ENCODE assay signal across 2 cellular contexts in genomic region chr2:7685342-7686015, GRCh38.
TF ChIP-seq lines count a peak whose summit lies in the region.

No MANE protein-coding gene starts in this region.

TF ChIP-seq in IMR-90, 13 proteins besides CTCF, POLR2A, EP300 and RAD21:
- TF ChIP-seq CEBPB (IDR thresholded peaks at IDR 0.05; ENCODE audit: low read depth, low read length) (no peak), RCOR1 (IDR thresholded peaks at IDR 0.05; ENCODE audit: insufficient replicate concordance, low read length) (no peak), CHD1 (IDR thresholded peaks at IDR 0.05; ENCODE audit: low read depth, low read length) (no peak), RFX5 (IDR thresholded peaks at IDR 0.05; ENCODE audit: low read depth, low read length) (no peak), ELK1 (IDR thresholded peaks at IDR 0.05; ENCODE audit: borderline replicate concordance, low read depth, low read length) (no peak), MAZ (IDR thresholded peaks at IDR 0.05; ENCODE audit: borderline replicate concordance, low read depth, low read length) (no peak), BHLHE40 (IDR thresholded peaks at IDR 0.05; ENCODE audit: low read depth, low read length) (no peak), MXI1 (IDR thresholded peaks at IDR 0.05; ENCODE audit: borderline replicate concordance, low read depth, low read length) (no peak), FOS (IDR thresholded peaks at IDR 0.05; ENCODE audit: low read depth, low read length) (no peak), SMC3 (IDR thresholded peaks at IDR 0.05; ENCODE audit: low read depth, low read length) (no peak), MAFK (IDR thresholded peaks at IDR 0.05; ENCODE audit: low read depth, low read length) (no peak), USF2 (IDR thresholded peaks at IDR 0.05; ENCODE audit: low read depth, low read length) (no peak), NFE2L2 (IDR thresholded peaks at IDR 0.05; ENCODE audit: low read depth, low read length) (no peak)

TF ChIP-seq in H1, 55 proteins besides CTCF, POLR2A, EP300 and RAD21:
- TF ChIP-seq KDM4A (IDR thresholded peaks at IDR 0.05; ENCODE audit: low read depth, low read length, severe bottlenecking): no peak
- TF ChIP-seq SIX5 (IDR thresholded peaks at IDR 0.05; ENCODE audit: low read depth, low read length): no peak
- no peak for TF ChIP-seq TEAD4 (IDR thresholded peaks at IDR 0.05; ENCODE audit: low read depth, low read length)
- no peak for TF ChIP-seq GABPA (IDR thresholded peaks at IDR 0.05; ENCODE audit: borderline replicate concordance, insufficient read depth, low read length)
- TF ChIP-seq ZNF274 (IDR thresholded peaks at IDR 0.05; ENCODE audit: borderline replicate concordance, extremely low read depth, low read length): no peak
- no peak for TF ChIP-seq SUZ12 (IDR thresholded peaks at IDR 0.05; ENCODE audit: low read length)
- no peak for TF ChIP-seq CBX8 (IDR thresholded peaks at IDR 0.05; ENCODE audit: borderline replicate concordance, low read depth, low read length)
